ENCODE assay signal across 16 cellular contexts in genomic region chr2:237631029-237631785, GRCh38. TPM values are rescaled to one million over a fixed set of nuclear protein-coding genes. Genes with fewer than 3 reads are reported as not detected.
A peak's percentile ranks its signal among the peaks of the same experiment; 100 is the strongest.
DNase-seq lines count a peak whose midpoint lies in the region; ATAC-seq and TF ChIP-seq lines count a peak whose summit lies in the region.
"Had no signal": no experiment of that assay in that cellular context is flagged by ENCODE, and none has a peak within 500 bp of the region (broad histone marks: within the 10 kb centered on the region; RNA-seq: fewer than 3 reads in every experiment).

No MANE protein-coding gene starts in this region.

- peaks cover 29% of the 10 kb centered on the region for H3K27me3 ChIP-seq in BLaER1

- H3K9me3 ChIP-seq in BLaER1: peaks cover 28% of the 10 kb centered on the region

- H3K36me3 Mint-ChIP-seq in progenitor cell of endocrine pancreas (ENCODE audit: insufficient read depth): peaks cover 21% of the 10 kb centered on the region

- H3K4me3 Mint-ChIP-seq in progenitor cell of endocrine pancreas (ENCODE audit: low read depth): no peak overlapping the region
- H3K4me3 Mint-ChIP-seq: activated CD8-positive, alpha-beta T cell treated with anti-CD3 and anti-CD28 coated beads for 36 hours; activated T-helper 1 cell treated with anti-CD3 and anti-CD28 coated beads, Interleukin-12 subunit alpha, Interleukin-12 subunit beta, Interleukin-2, Interleukin-4 antibody, amounts not matched to agents 30 ng/mL and 10 ng/mL and 1 ng/mL, durations not matched to agents 14 hours and 24 hours and 36 hours had no signal

- H3K36me3 ChIP-seq in BLaER1: peaks cover 54% of the 10 kb centered on the region

- H3K27me3 Mint-ChIP-seq in progenitor cell of endocrine pancreas: peaks cover 5% of the 10 kb centered on the region

- H3K27ac ChIP-seq in BLaER1: peak overlapping the region; percentile 52
- H3K27ac ChIP-seq: foreskin keratinocyte had no signal

- no peak overlapping the region for H3K4me3 ChIP-seq in BLaER1
- H3K4me3 ChIP-seq in epithelial cell of proximal tubule (ENCODE audit: low read depth, low read length): no peak overlapping the region

- H3K4me2 ChIP-seq in BLaER1: peak overlapping the region; percentile 98

- in situ Hi-C loops in GM13976 (cut with MboI; ENCODE audit: low sequenced_read_pairs, unreplicated experiment): no loop called here

- DNase-seq in NAMALWA (ENCODE audit: low spot score) (peak; percentile 3), epithelial cell of proximal tubule (ENCODE audit: low read depth) (peak; percentile 74), progenitor cell of endocrine pancreas (ENCODE audit: low spot score, unreplicated experiment) (no peak), T1000 (lab: John Stamatoyannopoulos, UW) (no peak), GM13976 (ENCODE audit: low spot score) (no peak)
- DNase-seq: activated CD8-positive, alpha-beta T cell treated with anti-CD3 and anti-CD28 coated beads for 36 hours; cerebellar nuclear complex; foreskin keratinocyte; NCI-H187 treated with DMSO at 0.1 percent for 48 hours; NCI-H510A treated with DMSO at 0.1 percent for 48 hours; OCI-M1; stimulated activated naive CD4-positive, alpha-beta T cell treated with Interleukin-2 at 50 U/mL for 16 hours had no signal

- H3K9me3 Mint-ChIP-seq in progenitor cell of endocrine pancreas (ENCODE audit: low read depth): peaks cover 9% of the 10 kb centered on the region

- peaks cover 29% of the 10 kb centered on the region for H3K4me1 Mint-ChIP-seq in progenitor cell of endocrine pancreas (ENCODE audit: low read depth)

- H4K20me1 ChIP-seq in BLaER1: peaks cover 54% of the 10 kb centered on the region

- ATAC-seq in activated CD4-positive, CD25-positive, alpha-beta regulatory T cell treated with anti-CD3 and anti-CD28 coated beads, Interleukin-2, amount 50 U/mL, for 24 hours: no peak
- no peak for ATAC-seq in GM18868 (IDR thresholded peaks at IDR 0.05; ENCODE audit: unreplicated experiment)
- ATAC-seq: activated CD8-positive, alpha-beta T cell treated with anti-CD3 and anti-CD28 coated beads for 36 hours; foreskin keratinocyte had no signal

- peak overlapping the region; percentile 67 for H3K27ac Mint-ChIP-seq in progenitor cell of endocrine pancreas
- H3K27ac Mint-ChIP-seq: activated CD8-positive, alpha-beta T cell treated with anti-CD3 and anti-CD28 coated beads for 36 hours; activated T-helper 1 cell treated with anti-CD3 and anti-CD28 coated beads, Interleukin-12 subunit alpha, Interleukin-12 subunit beta, Interleukin-2, Interleukin-4 antibody, amounts not matched to agents 30 ng/mL and 10 ng/mL and 1 ng/mL, durations not matched to agents 14 hours and 24 hours and 36 hours had no signal

- peaks cover 72% of the 10 kb centered on the region for H3K4me1 ChIP-seq in BLaER1
- H3K4me1 ChIP-seq: foreskin keratinocyte had no signal

- peak overlapping the region; percentile 30; the same call in 1 of the 2 replicates for H3K9ac ChIP-seq in BLaER1

- no peak for TF ChIP-seq CTCF in epithelial cell of proximal tubule (conservative IDR thresholded peaks at IDR 0.05; ENCODE audit: low read depth, low read length)
- no peak for TF ChIP-seq CTCF in progenitor cell of endocrine pancreas (IDR thresholded peaks at IDR 0.05; ENCODE audit: unreplicated experiment)
- TF ChIP-seq CTCF in GM13976 (IDR thresholded peaks at IDR 0.05; ENCODE audit: borderline replicate concordance, control extremely low read depth, extremely low read depth, insufficient read depth, missing control alignments): no peak

RNA-seq across cellular contexts. Expression of gene LRRFIP1, which starts 3.8 kb away (rescaled TPM):
- total RNA-seq in epithelial cell of proximal tubule (69.0 and 81.9 TPM in 2 replicates), progenitor cell of endocrine pancreas (68.6 and 71.4 TPM in 2 replicates)

RNA-seq across cellular contexts. Expression of gene RAB17, which starts 40.7 kb away (rescaled TPM):
- 0.94 and 6.1 TPM in 2 replicates for total RNA-seq in epithelial cell of proximal tubule
- total RNA-seq in progenitor cell of endocrine pancreas: 49.9 and 52.0 TPM in 2 replicates
- total RNA-seq: activated T-helper 1 cell treated with anti-CD3 and anti-CD28 coated beads, Interleukin-12 subunit alpha, Interleukin-12 subunit beta, Interleukin-2, Interleukin-4 antibody, amounts not matched to agents 30 ng/mL and 10 ng/mL and 1 ng/mL, durations not matched to agents 14 hours and 24 hours and 36 hours had no signal

Comparison
In these comparisons a context has a peak if more than half of its experiments do, and no peak if none do; other contexts are left out.
1. DNase-seq: peak in NAMALWA (single experiment) and epithelial cell of proximal tubule (single experiment); none in progenitor cell of endocrine pancreas (single experiment), T1000 (single experiment) and GM13976 (single experiment).